ENCODE assay signal across 10 cellular contexts in the genomic region with DNA sequence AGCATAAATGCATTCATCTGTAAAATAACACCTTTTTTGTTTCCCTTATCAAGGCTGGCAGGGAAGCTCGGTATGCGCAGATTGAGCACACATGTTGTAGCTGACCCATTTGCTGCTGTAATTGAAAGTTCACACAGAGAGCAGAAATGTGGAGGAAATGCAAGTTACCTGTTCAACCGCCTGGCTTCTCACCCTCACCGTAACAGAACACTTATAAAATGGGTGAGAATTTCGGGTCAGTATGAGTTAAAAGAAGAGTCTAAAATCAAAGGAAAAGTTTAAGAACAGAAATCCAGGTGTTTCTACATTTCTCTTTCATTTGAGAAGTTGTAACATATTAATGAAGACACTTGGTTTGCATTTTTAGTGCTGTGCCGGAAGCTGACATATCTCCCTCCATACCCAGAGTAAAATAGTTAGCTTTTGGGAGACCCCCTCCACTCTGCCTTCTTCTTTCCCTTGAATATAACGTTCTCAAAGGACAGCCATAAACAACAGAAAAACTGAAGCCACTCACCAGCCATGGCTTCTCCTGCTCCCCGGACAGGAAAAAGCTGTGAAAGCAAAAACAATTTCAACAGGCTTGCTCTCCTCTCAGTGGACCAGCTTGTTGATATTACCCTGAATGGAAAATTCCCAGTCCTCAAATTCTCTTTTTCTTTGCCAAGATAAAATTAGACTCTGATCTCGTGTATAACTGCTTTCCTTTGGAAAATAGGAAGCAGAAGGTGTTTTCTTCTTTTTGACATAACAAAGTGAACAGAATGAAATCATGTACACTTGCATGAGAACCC. TPM values are rescaled to one million over a fixed set of nuclear protein-coding genes. Genes with fewer than 3 reads are reported as not detected.
DNase-seq lines count a peak whose midpoint lies in the region; ATAC-seq and TF ChIP-seq lines count a peak whose summit lies in the region.
"Had no signal": no experiment of that assay in that cellular context is flagged by ENCODE, and none has a peak within 500 bp of the region (broad histone marks: within the 10 kb centered on the region; RNA-seq: fewer than 3 reads in every experiment).

CASP12 (minus strand) TSS at position 570 of the 794 bp plus-strand sequence.

- H3K27me3 Mint-ChIP-seq in CD8-positive, alpha-beta T cell (ENCODE audit: low read depth) = no peaks in the 10 kb centered on the region

- H3K9ac ChIP-seq in mucosa of rectum (ENCODE audit: low read depth in 1 of 2, low read length in 2 of 2) = no peak within 1 kb of the TSS

- H3K4me3 ChIP-seq in CD8-positive, alpha-beta T cell (ENCODE audit: low read depth, low read length) = no peak within 1 kb of the TSS
- H3K4me3 ChIP-seq in body of pancreas = no peak within 1 kb of the TSS
- peak within 1 kb of the TSS; percentile 6 to 62 for H3K4me3 ChIP-seq in mucosa of rectum (ENCODE audit: low read length in 2 of 2)

- in situ Hi-C loops in ACHN (cut with HindIII; ENCODE audit: low pct_ligation_motif_present, low pct_unique_long_range_greater_than_20kb, low sequenced_read_pairs) = no loop called here

- WGBS in body of pancreas, 2 donors = 34 to 37% methylated on average over 9 of the region's 9 CpGs

- peak; percentile 56 for ATAC-seq in CD8-positive, alpha-beta T cell
- peak; percentile 83 for ATAC-seq in GM21619 (IDR thresholded peaks at IDR 0.05; ENCODE audit: unreplicated experiment)
- peak; percentile 65 for ATAC-seq in body of pancreas

- peaks cover 3% of the 10 kb centered on the region for H3K36me3 Mint-ChIP-seq in CD8-positive, alpha-beta T cell

- intact Hi-C loops in CD8-positive, alpha-beta T cell (cut with DNase I, micrococcal nuclease) = loop anchor here (2.0 to 5.0 kb wide), 3 partner anchors 15 to 34 kb away; no protein-coding TSS in a partner anchor
- intact Hi-C loops in body of pancreas (cut with DNase I) (no loop called here), posterior vena cava (cut with DNase I) (no loop called here)

- H3K4me1 ChIP-seq in CD8-positive, alpha-beta T cell (ENCODE audit: insufficient read depth, low read length) = peaks cover 16% of the 10 kb centered on the region
- H3K4me1 ChIP-seq in body of pancreas = no peaks in the 10 kb centered on the region
- no peaks in the 10 kb centered on the region for H3K4me1 ChIP-seq in mucosa of rectum (ENCODE audit: control insufficient read depth in 2 of 2, insufficient read depth in 2 of 2, low read length in 2 of 2)

- no peak for TF ChIP-seq CTCF in CD8-positive, alpha-beta T cell (IDR thresholded peaks at IDR 0.05)
- no peak for TF ChIP-seq CTCF in body of pancreas (IDR thresholded peaks at IDR 0.05)

- no peaks in the 10 kb centered on the region for H3K27me3 ChIP-seq in CD8-positive, alpha-beta T cell (ENCODE audit: insufficient read depth, low read length)
- no peaks in the 10 kb centered on the region for H3K27me3 ChIP-seq in body of pancreas
- no peaks in the 10 kb centered on the region for H3K27me3 ChIP-seq in mucosa of rectum (ENCODE audit: control insufficient read depth in 2 of 2, insufficient read depth in 2 of 2, low read length in 2 of 2)

- no peaks in the 10 kb centered on the region for H3K36me3 ChIP-seq in CD8-positive, alpha-beta T cell (ENCODE audit: insufficient read depth, low read length)
- H3K36me3 ChIP-seq in body of pancreas (replicated peaks in 1 of 2; ENCODE audit: insufficient read depth in 1 of 2, low read depth in 2 of 2) = no peaks in the 10 kb centered on the region
- no peaks in the 10 kb centered on the region for H3K36me3 ChIP-seq in mucosa of rectum (ENCODE audit: control insufficient read depth in 2 of 2, insufficient read depth in 2 of 2, low read length in 2 of 2)

- POLR2A ChIA-PET in CD8-positive, alpha-beta T cell (lab: Charles Lee) = interaction anchor here (1.7 to 2.2 kb wide), 2 partner anchors 20 to 22 kb away, joined by 5 read pairs; no protein-coding TSS in a partner anchor

- CTCF ChIA-PET in CD8-positive, alpha-beta T cell (lab: Charles Lee) = interaction anchor here (0.6 kb wide), 1 partner anchor 13 kb away, joined by 3 read pairs; no protein-coding TSS in a partner anchor

- H3K9me3 ChIP-seq in CD8-positive, alpha-beta T cell (ENCODE audit: low read length) = no peaks in the 10 kb centered on the region
- H3K9me3 ChIP-seq in body of pancreas = no peaks in the 10 kb centered on the region
- no peaks in the 10 kb centered on the region for H3K9me3 ChIP-seq in mucosa of rectum (ENCODE audit: control insufficient read depth in 2 of 2, low read length in 2 of 2)

- H3K4me3 Mint-ChIP-seq in CD8-positive, alpha-beta T cell = peak within 1 kb of the TSS; percentile 76

- DNase-seq in CD8-positive, alpha-beta T cell = no peak
- DNase-seq in body of pancreas = peak in 1 of 4 donors; percentile 10
- no peak for DNase-seq in ACHN
- DNase-seq in NCI-H748 (lab: John Stamatoyannopoulos, UW; ENCODE audit: unreplicated experiment) = no peak
- DNase-seq in iPS-NIHi7 (ENCODE audit: extremely low spot score) = no peak
- no peak for DNase-seq in posterior vena cava (ENCODE audit: low spot score)
- DNase-seq: EL, NCI-H2171 had no signal

- H3K4me1 Mint-ChIP-seq in CD8-positive, alpha-beta T cell (ENCODE audit: low read depth) = peaks cover 29% of the 10 kb centered on the region

- no peak within 1 kb of the TSS for H3K27ac ChIP-seq in CD8-positive, alpha-beta T cell (ENCODE audit: low read depth, low read length)
- peak within 1 kb of the TSS in 3 of 4 donors; percentile 1 to 32 (median 1) for H3K27ac ChIP-seq in body of pancreas
- peak within 1 kb of the TSS; percentile 44 to 54 for H3K27ac ChIP-seq in mucosa of rectum (ENCODE audit: low read depth in 2 of 2, low read length in 2 of 2)

- peak within 1 kb of the TSS; percentile 86 for H3K27ac Mint-ChIP-seq in CD8-positive, alpha-beta T cell

- TF ChIP-seq POLR2A in body of pancreas (IDR thresholded peaks at IDR 0.05) = no peak

- H3K9me3 Mint-ChIP-seq in CD8-positive, alpha-beta T cell = no peaks in the 10 kb centered on the region

RNA-seq across cellular contexts. Expression of gene CASP12, which starts in this region (rescaled TPM):
- total RNA-seq in CD8-positive, alpha-beta T cell = not detected
- total RNA-seq in body of pancreas (1 to 10 TPM; 1.6 to 3.6 TPM), posterior vena cava (1 to 10 TPM; 1.5 to 2.0 TPM)

Comparison
In these comparisons a context has a peak if more than half of its experiments do, and no peak if none do; other contexts are left out.
1. Peak in ATAC-seq in CD8-positive, alpha-beta T cell; RNA of the gene not detected or under 1 TPM.
2. H3K4me3 ChIP-seq: peak in mucosa of rectum (2 of 2); none in CD8-positive, alpha-beta T cell (single experiment) and body of pancreas (0 of 2).
3. intact Hi-C loops: an anchor here in CD8-positive, alpha-beta T cell (2.0 to 5.0 kb wide); none called in body of pancreas and posterior vena cava.
4. Peak in every context shown above with its lines, with median percentiles within 50 percentile points of each other: ATAC-seq.